8 cellular contexts compared by ENCODE assay signal in the genomic region with DNA sequence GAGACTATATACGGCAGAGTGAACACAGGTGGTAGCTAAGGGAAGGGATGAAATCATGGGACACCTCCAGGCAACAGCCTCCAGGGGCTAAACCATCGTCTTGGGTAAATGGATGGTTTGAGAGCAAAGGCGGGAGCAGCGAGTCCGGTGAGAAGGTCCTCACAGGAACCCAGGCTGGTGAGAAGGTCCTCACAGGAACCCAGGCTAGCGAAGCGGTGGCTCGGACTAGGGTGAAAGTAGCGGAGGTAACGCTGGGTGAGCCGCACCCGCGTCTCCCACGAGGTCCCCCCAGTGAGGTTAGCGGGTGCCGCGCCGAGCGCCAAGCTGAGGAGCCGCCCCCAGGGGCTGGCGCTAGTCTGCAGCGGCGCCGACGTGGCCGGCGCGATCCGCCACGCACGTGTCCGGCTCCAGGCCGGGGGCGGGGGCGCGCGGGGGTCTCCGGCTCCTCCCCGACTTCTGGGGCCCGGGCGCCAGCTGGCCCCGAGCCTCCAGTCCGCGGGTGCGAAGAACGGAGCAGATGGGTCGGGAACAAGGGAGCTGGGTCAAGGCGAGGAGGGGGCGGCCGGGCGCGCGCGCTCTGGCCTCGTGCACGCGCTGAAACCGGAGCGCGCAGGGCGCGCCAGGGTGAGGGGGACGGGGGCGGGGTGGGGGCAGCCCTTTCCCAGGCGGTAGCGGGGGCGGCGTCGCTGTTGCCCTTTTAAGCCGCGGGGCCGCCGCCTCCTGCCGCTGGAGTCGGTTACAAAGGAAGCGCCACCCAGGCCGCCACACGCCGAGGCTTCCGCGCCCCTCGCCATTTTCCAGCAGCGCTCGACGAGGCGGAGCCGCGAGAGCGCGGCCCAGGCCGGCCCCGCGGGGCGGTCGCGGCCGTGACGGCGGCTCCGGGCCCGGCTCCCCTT. TPM values are rescaled to one million over a fixed set of nuclear protein-coding genes. Genes with fewer than 3 reads are reported as not detected.
DNase-seq lines count a peak whose midpoint lies in the region; ATAC-seq and TF ChIP-seq lines count a peak whose summit lies in the region.

A gene (plus strand): TSS at position 726 of the 896 bp plus-strand sequence. CDS start 220 bp downstream, outside the sequence.

- H3K4me1 Mint-ChIP-seq in activated CD8-positive, alpha-beta T cell treated with anti-CD3 and anti-CD28 coated beads for 36 hours (ENCODE audit: low read depth), result peaks cover 28% of the 10 kb centered on the region

- H3K4me1 ChIP-seq in ectodermal cell (ENCODE audit: control insufficient read depth, insufficient read depth, low read length) (peaks cover 18% of the 10 kb centered on the region), lower lobe of right lung (peaks cover 20% of the 10 kb centered on the region)

- peak within 1 kb of the TSS; percentile 87 for H3K27ac Mint-ChIP-seq in activated CD8-positive, alpha-beta T cell treated with anti-CD3 and anti-CD28 coated beads for 36 hours

- ATAC-seq in HG03135 (IDR thresholded peaks at IDR 0.05; ENCODE audit: unreplicated experiment) (peak; percentile 43), lower lobe of right lung (peak; percentile 78 to 81)
- peak; percentile 66 for ATAC-seq in activated CD8-positive, alpha-beta T cell treated with anti-CD3 and anti-CD28 coated beads for 36 hours

- DNase-seq in NK-92 treated with Interleukin-12 subunit alpha and Interleukin-12 subunit beta, amount 100 ng/mL, for 24 hours (lab: John Stamatoyannopoulos, UW), result peak; percentile 86
- no peak for DNase-seq in NK-92 (lab: John Stamatoyannopoulos, UW; ENCODE audit: unreplicated experiment)
- peak; percentile 83 for DNase-seq in NCI-H69 (lab: John Stamatoyannopoulos, UW)
- DNase-seq in activated CD8-positive, alpha-beta T cell treated with anti-CD3 and anti-CD28 coated beads for 36 hours, result peak; percentile 84
- DNase-seq in lower lobe of right lung, result peak; percentile 81
- DNase-seq in stimulated activated CD4-positive, alpha-beta T cell treated with anti-CD3 and anti-CD28 coated beads, TNF-alpha, amount 100 ng/mL, for 4 hours (ENCODE audit: low read depth in 3 of 3), result peak; percentile 44 to 70 (median 70)

- POLR2A ChIA-PET in activated CD8-positive, alpha-beta T cell treated with anti-CD3 and anti-CD28 coated beads for 36 hours (lab: Charles Lee), result interaction anchor here (0.8 to 2.2 kb wide), 5 partner anchors 11 to 61 kb away, joined by 3 to 6 read pairs (median 3); a partner anchor contains a TSS

- H3K9me3 ChIP-seq in ectodermal cell (ENCODE audit: control insufficient read depth, low read length), result no peaks in the 10 kb centered on the region
- H3K9me3 ChIP-seq in lower lobe of right lung, result no peaks in the 10 kb centered on the region

- no peaks in the 10 kb centered on the region for H3K9me3 Mint-ChIP-seq in activated CD8-positive, alpha-beta T cell treated with anti-CD3 and anti-CD28 coated beads for 36 hours

- intact Hi-C loops in activated CD8-positive, alpha-beta T cell treated with anti-CD3 and anti-CD28 coated beads for 36 hours (cut with micrococcal nuclease), result no loop called here
- intact Hi-C loops in lower lobe of right lung (cut with DNase I), result no loop called here

- H3K36me3 ChIP-seq in ectodermal cell (ENCODE audit: control insufficient read depth, insufficient read depth, low read length), result no peaks in the 10 kb centered on the region
- no peaks in the 10 kb centered on the region for H3K36me3 ChIP-seq in lower lobe of right lung

- CTCF ChIA-PET in activated CD8-positive, alpha-beta T cell treated with anti-CD3 and anti-CD28 coated beads for 36 hours (lab: Charles Lee), result interaction anchor here (0.9 to 1.6 kb wide), 3 partner anchors 10 to 63 kb away, joined by 3 read pairs; no protein-coding TSS in a partner anchor

- peaks cover 11% of the 10 kb centered on the region for H3K27me3 Mint-ChIP-seq in activated CD8-positive, alpha-beta T cell treated with anti-CD3 and anti-CD28 coated beads for 36 hours

- H3K27ac ChIP-seq in ectodermal cell (ENCODE audit: insufficient read depth, low read depth, low read length, poor library complexity, severe bottlenecking) (peak within 1 kb of the TSS; percentile 71), lower lobe of right lung (peak within 1 kb of the TSS; percentile 94)

- H3K36me3 Mint-ChIP-seq in activated CD8-positive, alpha-beta T cell treated with anti-CD3 and anti-CD28 coated beads for 36 hours (ENCODE audit: low read depth), result peaks cover 20% of the 10 kb centered on the region

- peaks cover 16% of the 10 kb centered on the region for H3K27me3 ChIP-seq in ectodermal cell (ENCODE audit: control insufficient read depth, insufficient read depth, low read length, poor library complexity, severe bottlenecking)
- H3K27me3 ChIP-seq in lower lobe of right lung (ENCODE audit: low read depth), result no peaks in the 10 kb centered on the region

- H3K4me3 ChIP-seq in ectodermal cell (ENCODE audit: insufficient read depth, low read depth, low read length) (peak within 1 kb of the TSS; percentile 92), lower lobe of right lung (peak within 1 kb of the TSS; percentile 93)

- peak within 1 kb of the TSS; percentile 91 for H3K4me3 Mint-ChIP-seq in activated CD8-positive, alpha-beta T cell treated with anti-CD3 and anti-CD28 coated beads for 36 hours

- WGBS in ectodermal cell, 2 experiments, result 1% methylated on average over 101 of the region's 101 CpGs

- TF ChIP-seq CTCF in activated CD8-positive, alpha-beta T cell treated with anti-CD3 and anti-CD28 coated beads for 36 hours (IDR thresholded peaks at IDR 0.05), result no peak
- TF ChIP-seq CTCF in lower lobe of right lung (IDR thresholded peaks at IDR 0.05), result no peak

RNA-seq across cellular contexts. Expression of the gene that starts here (rescaled TPM):
- total RNA-seq in activated CD8-positive, alpha-beta T cell treated with anti-CD3 and anti-CD28 coated beads for 36 hours, result 10 to 100 TPM; 19.4 to 20.0 TPM
- polyA plus RNA-seq in ectodermal cell (2013, experiment 1 of 4), result 18.5 TPM
- 21.4 TPM for polyA plus RNA-seq in ectodermal cell (2013, experiment 2 of 4)
- polyA plus RNA-seq in ectodermal cell (2013, experiment 3 of 4), result 21.5 TPM
- polyA plus RNA-seq in ectodermal cell (2013, experiment 4 of 4), result 21.7 TPM
- 29.0 TPM for total RNA-seq in lower lobe of right lung
